Comparison of ENCODE assay signal across 16 cellular contexts in genomic region chr12:51521554-51522276, GRCh38.
DNase-seq lines count a peak whose midpoint lies in the region; ATAC-seq and TF ChIP-seq lines count a peak whose summit lies in the region.
"Had no signal": no experiment of that assay in that cellular context is flagged by ENCODE, and none has a peak within 500 bp of the region (broad histone marks: within the 10 kb centered on the region; RNA-seq: fewer than 3 reads in every experiment).

No MANE protein-coding gene starts in this region.

- no peaks in the 10 kb centered on the region for H3K27me3 Mint-ChIP-seq in naive thymus-derived CD8-positive, alpha-beta T cell
- H3K27me3 Mint-ChIP-seq in glutamatergic neuron (ENCODE audit: unreplicated experiment) = peaks cover 15% of the 10 kb centered on the region
- H3K27me3 Mint-ChIP-seq: central memory CD8-positive, alpha-beta T cell had no signal

- ATAC-seq in foreskin keratinocyte = no peak
- ATAC-seq in GM18909 (IDR thresholded peaks at IDR 0.05; ENCODE audit: poor library complexity, unreplicated experiment) = no peak
- no peak for ATAC-seq in naive thymus-derived CD8-positive, alpha-beta T cell

- DNase-seq in AG10803 (ENCODE audit: low read depth) = no peak
- DNase-seq in HCEC 1CT = peak; percentile 16
- DNase-seq in WERI-Rb-1 = no peak
- no peak for DNase-seq in foreskin keratinocyte
- DNase-seq in naive thymus-derived CD8-positive, alpha-beta T cell = no peak
- no peak for DNase-seq in ACHN
- no peak for DNase-seq in glutamatergic neuron
- DNase-seq: activated CD4-positive, alpha-beta T cell treated with anti-CD3 and anti-CD28 coated beads, Interleukin-2, amount 50 U/mL, for 4 hours; activated gamma-delta T cell; foreskin melanocyte; NCI-H1694 treated with DMSO at 0.1 percent for 48 hours had no signal

- H3K9me3 ChIP-seq in WERI-Rb-1 (ENCODE audit: severe bottlenecking) = no peaks in the 10 kb centered on the region
- H3K9me3 ChIP-seq: thoracic aorta had no signal

- H3K27me3 ChIP-seq in WERI-Rb-1 (ENCODE audit: insufficient read depth, low read depth, severe bottlenecking) = no peaks in the 10 kb centered on the region
- H3K27me3 ChIP-seq in foreskin keratinocyte = peaks cover 2% of the 10 kb centered on the region

- H3K4me1 Mint-ChIP-seq in naive thymus-derived CD8-positive, alpha-beta T cell = peaks cover 0 to 2% (median 0%) of the 10 kb centered on the region in 4 donors
- H3K4me1 Mint-ChIP-seq in glutamatergic neuron (ENCODE audit: low read depth, unreplicated experiment) = peaks cover 16% of the 10 kb centered on the region
- H3K4me1 Mint-ChIP-seq: central memory CD8-positive, alpha-beta T cell had no signal

- H3K4me1 ChIP-seq in foreskin keratinocyte = no peaks in the 10 kb centered on the region

- H3K36me3 ChIP-seq in WERI-Rb-1 = no peaks in the 10 kb centered on the region
- H3K36me3 ChIP-seq: thoracic aorta had no signal

- POLR2A ChIA-PET in naive thymus-derived CD8-positive, alpha-beta T cell (lab: Charles Lee) = interaction anchor here (1.3 kb wide), 1 partner anchor 10 kb away, joined by 3 read pairs; no protein-coding TSS in a partner anchor

- H3K36me3 Mint-ChIP-seq in naive thymus-derived CD8-positive, alpha-beta T cell = no peaks in the 10 kb centered on the region
- no peaks in the 10 kb centered on the region for H3K36me3 Mint-ChIP-seq in glutamatergic neuron (ENCODE audit: unreplicated experiment)

- H3K27ac ChIP-seq in WERI-Rb-1 = no peak overlapping the region
- no peak overlapping the region for H3K27ac ChIP-seq in foreskin keratinocyte
- H3K27ac ChIP-seq: thoracic aorta had no signal

- H3K4me3 ChIP-seq in AG10803 (ENCODE audit: low read length) (no peak overlapping the region), WERI-Rb-1 (ENCODE audit: low read depth, low read length) (no peak overlapping the region)
- H3K4me3 ChIP-seq: smooth muscle cell, thoracic aorta had no signal

- H3K4me3 Mint-ChIP-seq in naive thymus-derived CD8-positive, alpha-beta T cell = no peak overlapping the region
- H3K4me3 Mint-ChIP-seq in glutamatergic neuron (ENCODE audit: unreplicated experiment) = no peak overlapping the region
- H3K4me3 Mint-ChIP-seq: central memory CD8-positive, alpha-beta T cell; nephron had no signal

- peak overlapping the region in 1 of 10 donors; percentile 55 for H3K27ac Mint-ChIP-seq in naive thymus-derived CD8-positive, alpha-beta T cell
- no peak overlapping the region for H3K27ac Mint-ChIP-seq in glutamatergic neuron (ENCODE audit: unreplicated experiment)
- H3K27ac Mint-ChIP-seq: nephron had no signal

- TF ChIP-seq CTCF in AG10803 (conservative IDR thresholded peaks at IDR 0.05; ENCODE audit: low read length) = peak; percentile 36
- TF ChIP-seq CTCF in WERI-Rb-1 (IDR thresholded peaks at IDR 0.05; ENCODE audit: low read depth, low read length) = 0 out of 2 replicates have a peak, but pooled peaks have one; percentile 14
- TF ChIP-seq CTCF in foreskin keratinocyte (conservative IDR thresholded peaks at IDR 0.05) = peak; percentile 40
- no peak for TF ChIP-seq CTCF in glutamatergic neuron (IDR thresholded peaks at IDR 0.05; ENCODE audit: partially characterized antibody, unreplicated experiment)

- H3K9me3 Mint-ChIP-seq in naive thymus-derived CD8-positive, alpha-beta T cell = no peaks in the 10 kb centered on the region
- peaks cover 7% of the 10 kb centered on the region for H3K9me3 Mint-ChIP-seq in glutamatergic neuron (ENCODE audit: unreplicated experiment)
- H3K9me3 Mint-ChIP-seq: central memory CD8-positive, alpha-beta T cell; nephron had no signal

- in situ Hi-C loops in ACHN (cut with HindIII; ENCODE audit: low pct_ligation_motif_present, low pct_unique_long_range_greater_than_20kb, low sequenced_read_pairs) = no loop called here
